Comparison of ENCODE assay signal across 9 cellular contexts in the genomic region with DNA sequence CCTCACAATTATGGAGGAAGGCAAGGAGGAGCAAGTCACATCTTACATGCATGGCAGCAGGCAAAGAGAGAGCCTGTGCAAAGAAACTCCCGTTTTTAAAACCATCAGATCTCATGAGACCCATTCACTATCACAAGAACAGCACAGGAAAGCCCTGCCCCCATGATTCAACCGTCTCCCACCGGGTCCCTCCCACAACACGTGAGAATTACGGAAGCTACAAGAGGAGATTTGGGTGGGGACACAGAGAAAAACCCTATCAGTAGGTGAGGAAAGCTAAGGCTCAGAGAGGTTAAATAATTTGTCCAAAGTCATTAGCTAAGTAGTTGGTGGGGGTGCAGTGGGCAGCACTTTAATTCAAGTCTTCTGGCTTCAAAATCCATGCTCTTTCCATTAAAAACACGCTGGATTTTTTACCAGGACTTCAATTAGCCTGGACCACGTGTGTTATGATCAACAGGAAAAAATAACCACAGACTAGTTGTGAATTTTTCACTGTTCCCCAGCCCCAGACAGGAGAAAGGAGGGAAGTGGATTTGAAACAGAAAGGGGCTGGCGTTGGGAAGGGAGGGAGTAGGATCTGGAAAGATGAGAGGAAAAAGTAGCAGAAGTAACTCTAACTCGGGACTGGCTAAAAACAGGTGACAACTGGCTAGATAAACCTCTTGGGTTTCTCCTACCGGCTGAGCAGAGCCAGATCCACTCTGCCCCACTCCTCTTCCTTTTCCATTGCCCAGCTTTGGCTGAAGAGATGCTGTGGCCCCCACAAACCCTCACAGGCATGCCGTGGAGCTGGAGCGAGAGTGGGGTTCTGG. TPM values are rescaled to one million over a fixed set of nuclear protein-coding genes. Genes with fewer than 3 reads are reported as not detected.
A peak's percentile ranks its signal among the peaks of the same experiment; 100 is the strongest.
DNase-seq lines count a peak whose midpoint lies in the region; ATAC-seq and TF ChIP-seq lines count a peak whose summit lies in the region.
"Had no signal": no experiment of that assay in that cellular context is flagged by ENCODE, and none has a peak within 500 bp of the region (broad histone marks: within the 10 kb centered on the region; RNA-seq: fewer than 3 reads in every experiment).

No MANE protein-coding gene starts in this region.

- H3K9me3 ChIP-seq in neural progenitor cell (ENCODE audit: low read depth), result no peaks in the 10 kb centered on the region

- H3K4me1 Mint-ChIP-seq in neural progenitor cell, result peaks cover 7% of the 10 kb centered on the region

- peak; percentile 26 for ATAC-seq in GM19395 (IDR thresholded peaks at IDR 0.05; ENCODE audit: unreplicated experiment)
- ATAC-seq in HG03520 (IDR thresholded peaks at IDR 0.05; ENCODE audit: unreplicated experiment), result peak; percentile 20

- peak overlapping the region; percentile 44 for H3K4me3 ChIP-seq in neural progenitor cell
- H3K4me3 ChIP-seq: SK-N-MC had no signal

- no peaks in the 10 kb centered on the region for H4K20me1 ChIP-seq in neural progenitor cell (ENCODE audit: low read depth)

- H3F3A ChIP-seq in neural progenitor cell (ENCODE audit: low read depth), result no peaks in the 10 kb centered on the region

- DNase-seq in cerebellar cortex (ENCODE audit: low spot score) (peak; percentile 9), neural progenitor cell (ENCODE audit: low spot score) (no peak), NCI-H1930 (lab: John Stamatoyannopoulos, UW) (no peak), CD1c-positive myeloid dendritic cell (ENCODE audit: extremely low spot score) (no peak), NCI-H748 treated with DMSO at 0.1 percent for 48 hours (lab: John Stamatoyannopoulos, UW) (no peak), HT-29 (ENCODE audit: low spot score) (no peak)

- H3K27me3 Mint-ChIP-seq in neural progenitor cell (ENCODE audit: insufficient read depth, low read depth), result peaks cover 5% of the 10 kb centered on the region

- H3K27me3 ChIP-seq in neural progenitor cell, result peaks cover 7% of the 10 kb centered on the region

- no peak overlapping the region for H3K27ac ChIP-seq in neural progenitor cell
- H3K27ac ChIP-seq: SK-N-MC had no signal

- no peak overlapping the region for H2AFZ ChIP-seq in neural progenitor cell (replicated peaks)

- no peak overlapping the region for H3K9ac ChIP-seq in neural progenitor cell

- H3K4me3 Mint-ChIP-seq in neural progenitor cell, result peak overlapping the region; percentile 91

- H3K36me3 ChIP-seq in neural progenitor cell, result no peaks in the 10 kb centered on the region

- H3K79me2 ChIP-seq in neural progenitor cell (ENCODE audit: low read depth), result no peaks in the 10 kb centered on the region

- no peak overlapping the region for H3K27ac Mint-ChIP-seq in neural progenitor cell

- no peaks in the 10 kb centered on the region for H3K4me1 ChIP-seq in neural progenitor cell

- TF ChIP-seq CTCF in neural progenitor cell (IDR thresholded peaks at IDR 0.05), result no peak

- peaks cover 19% of the 10 kb centered on the region for H3K9me3 Mint-ChIP-seq in neural progenitor cell

- no peaks in the 10 kb centered on the region for H3K36me3 Mint-ChIP-seq in neural progenitor cell

- peak overlapping the region; percentile 78 for H3K4me2 ChIP-seq in neural progenitor cell

RNA-seq across cellular contexts. Expression of gene MTMR8, which starts 1.0 kb away (rescaled TPM):
- total RNA-seq in neural progenitor cell (ENCODE audit: low replicate concordance), result 0.50 and 0.51 TPM in 2 replicates
- 2.7 and 3.4 TPM in 2 replicates for total RNA-seq in HT-29 (2014; rRNA removed; shearing (Covaris generic))
